6 cellular contexts compared by ENCODE assay signal in genomic region chr2:226355600-226355999, GRCh38.
"Had no signal": no experiment of that assay in that cellular context is flagged by ENCODE, and none has a peak within 500 bp of the region (broad histone marks: within the 10 kb centered on the region; RNA-seq: fewer than 3 reads in every experiment).

No MANE protein-coding gene starts in this region.

- H3K36me3 ChIP-seq: HAP-1 had no signal

- H3K4me1 ChIP-seq: HAP-1 had no signal

- H3K9me3 Mint-ChIP-seq: GM23338, IgD-negative memory B cell had no signal

- H2AFZ ChIP-seq: GM23338 had no signal

- ATAC-seq: GM23338, HCT116 had no signal

- H3K27ac Mint-ChIP-seq: GM23338, IgD-negative memory B cell had no signal

- H3K4me3 Mint-ChIP-seq: GM23338, IgD-negative memory B cell had no signal

- H3K36me3 Mint-ChIP-seq: IgD-negative memory B cell had no signal

- H3K4me2 ChIP-seq: GM23338, KMS-11 had no signal

- H3K9me3 ChIP-seq: HAP-1 had no signal

- H3K9ac ChIP-seq: KMS-11 had no signal

- H3K4me3 ChIP-seq: GM23338, HAP-1 had no signal

- H3K27ac ChIP-seq: KMS-11 had no signal

- DNase-seq: KBM-7 had no signal
